In genomic region chr2:145022671-145023330, GRCh38 we compare ENCODE assay signal across 13 cellular contexts.
A peak's percentile ranks its signal among the peaks of the same experiment; 100 is the strongest.
DNase-seq lines count a peak whose midpoint lies in the region; ATAC-seq and TF ChIP-seq lines count a peak whose summit lies in the region.
"Had no signal": no experiment of that assay in that cellular context is flagged by ENCODE, and none has a peak within 500 bp of the region (broad histone marks: within the 10 kb centered on the region; RNA-seq: fewer than 3 reads in every experiment).

No MANE protein-coding gene starts in this region.

- no peaks in the 10 kb centered on the region for H3K4me1 ChIP-seq in breast epithelium
- peaks cover 0 to 30% (median 13%) of the 10 kb centered on the region in 4 donors for H3K4me1 ChIP-seq in tibial artery

- H3K9me3 ChIP-seq in breast epithelium (no peaks in the 10 kb centered on the region), tibial artery (no peaks in the 10 kb centered on the region)

- intact Hi-C loops in breast epithelium (cut with DNase I; ENCODE audit: low total_unique reads) = no loop called here
- intact Hi-C loops in MCF 10A (cut with micrococcal nuclease) = no loop called here
- intact Hi-C loops in tibial artery (cut with DNase I; ENCODE audit: low total_unique reads) = loop anchor here (10.0 kb wide), 1 partner anchor 498 kb away; the partner anchor contains the start of gene ZEB2

- H3K36me3 ChIP-seq in breast epithelium = no peaks in the 10 kb centered on the region
- no peaks in the 10 kb centered on the region for H3K36me3 ChIP-seq in tibial artery

- BruUV-seq in MCF 10A (replicated peaks; lab: Mats Ljungman, UMichigan) = no TSS peak

- H3K4me3 ChIP-seq in breast epithelium (no peak overlapping the region), tibial artery (peak overlapping the region; percentile 28 to 31)

- no peak for DNase-seq in breast epithelium (ENCODE audit: low spot score in 2 of 2)
- DNase-seq in MCF 10A (ENCODE audit: unreplicated experiment) = no peak
- DNase-seq in astrocyte of the hippocampus (ENCODE audit: low read depth, low spot score) = peak; percentile 80
- peak; percentile 24 for DNase-seq in left kidney (ENCODE audit: low read depth, low spot score)
- no peak for DNase-seq in tibial artery
- DNase-seq in NCI-H524 (lab: John Stamatoyannopoulos, UW) = no peak
- DNase-seq: activated naive CD8-positive, alpha-beta T cell treated with anti-CD3 and anti-CD28 coated beads for 36 hours; GF-D8; naive thymus-derived CD8-positive, alpha-beta T cell; NK-92 treated with Interleukin-12 subunit alpha and Interleukin-12 subunit beta, amount 100 ng/mL, for 24 hours had no signal

- H3K36me3 Mint-ChIP-seq in MCF 10A (ENCODE audit: insufficient read depth, unreplicated experiment) = no peaks in the 10 kb centered on the region
- H3K36me3 Mint-ChIP-seq: activated naive CD8-positive, alpha-beta T cell treated with anti-CD3 and anti-CD28 coated beads for 36 hours; naive thymus-derived CD8-positive, alpha-beta T cell had no signal

- H3K4me1 Mint-ChIP-seq in MCF 10A (ENCODE audit: insufficient read depth, unreplicated experiment) = no peaks in the 10 kb centered on the region
- H3K4me1 Mint-ChIP-seq: naive thymus-derived CD8-positive, alpha-beta T cell had no signal

- no peaks in the 10 kb centered on the region for H3K9me3 Mint-ChIP-seq in MCF 10A (ENCODE audit: unreplicated experiment)
- H3K9me3 Mint-ChIP-seq: activated naive CD8-positive, alpha-beta T cell treated with anti-CD3 and anti-CD28 coated beads for 36 hours had no signal

- no peaks in the 10 kb centered on the region for H3K27me3 Mint-ChIP-seq in MCF 10A (ENCODE audit: insufficient read depth, unreplicated experiment)
- H3K27me3 Mint-ChIP-seq: activated naive CD8-positive, alpha-beta T cell treated with anti-CD3 and anti-CD28 coated beads for 36 hours had no signal

- no peak overlapping the region for H3K4me3 Mint-ChIP-seq in MCF 10A (ENCODE audit: unreplicated experiment)
- H3K4me3 Mint-ChIP-seq: activated naive CD8-positive, alpha-beta T cell treated with anti-CD3 and anti-CD28 coated beads for 36 hours; naive thymus-derived CD8-positive, alpha-beta T cell had no signal

- peak overlapping the region; percentile 10 to 36 for H3K27ac ChIP-seq in breast epithelium
- H3K27ac ChIP-seq in tibial artery = peak overlapping the region; percentile 60 to 74
- H3K27ac ChIP-seq: 22Rv1 had no signal

- no peak for TF ChIP-seq POLR2A in breast epithelium (IDR thresholded peaks at IDR 0.05)

- H3K27ac Mint-ChIP-seq in MCF 10A (ENCODE audit: low read depth, unreplicated experiment) = no peak overlapping the region
- H3K27ac Mint-ChIP-seq: activated naive CD8-positive, alpha-beta T cell treated with anti-CD3 and anti-CD28 coated beads for 36 hours; naive thymus-derived CD8-positive, alpha-beta T cell had no signal

- CTCF ChIA-PET in MCF 10A (lab: Yijun Ruan, JAX) = interaction anchor here (0.7 to 1.6 kb wide), 2 partner anchors 13 to 273 kb away, joined by 3 to 4 read pairs; no protein-coding TSS in a partner anchor

- no peaks in the 10 kb centered on the region for H3K27me3 ChIP-seq in breast epithelium
- no peaks in the 10 kb centered on the region for H3K27me3 ChIP-seq in tibial artery

- POLR2A ChIA-PET in MCF 10A (lab: Yijun Ruan, JAX) = interaction anchor here (0.6 to 0.9 kb wide), 2 partner anchors 10 to 513 kb away, joined by 3 read pairs; no protein-coding TSS in a partner anchor

- no peak for TF ChIP-seq CTCF in breast epithelium (IDR thresholded peaks at IDR 0.05)
- no peak for TF ChIP-seq CTCF in MCF 10A (IDR thresholded peaks at IDR 0.05; ENCODE audit: unreplicated experiment)
- no peak for TF ChIP-seq CTCF in tibial artery (IDR thresholded peaks at IDR 0.05)

- no peak for ATAC-seq in HG03139 (IDR thresholded peaks at IDR 0.05; ENCODE audit: unreplicated experiment)
- no peak for ATAC-seq in HG03108 (IDR thresholded peaks at IDR 0.05; ENCODE audit: unreplicated experiment)
- ATAC-seq: naive thymus-derived CD8-positive, alpha-beta T cell had no signal

Comparison
In these comparisons a context has a peak if more than half of its experiments do, and no peak if none do; other contexts are left out.
1. DNase-seq: peak in astrocyte of the hippocampus (single experiment) and left kidney (single experiment); none in breast epithelium (0 of 2), MCF 10A (single experiment), tibial artery (0 of 2) and NCI-H524 (0 of 2).
2. H3K4me3 ChIP-seq: peak in tibial artery (2 of 2); none in breast epithelium (0 of 3).